Comparison of ENCODE assay signal across 9 cellular contexts in genomic region chr19:3224346-3225325, GRCh38. TPM values are rescaled to one million over a fixed set of nuclear protein-coding genes. Genes with fewer than 3 reads are reported as not detected.
DNase-seq lines count a peak whose midpoint lies in the region; ATAC-seq and TF ChIP-seq lines count a peak whose summit lies in the region.
"Had no signal": no experiment of that assay in that cellular context is flagged by ENCODE, and none has a peak within 500 bp of the region (broad histone marks: within the 10 kb centered on the region; RNA-seq: fewer than 3 reads in every experiment).

Gene CELF5, plus strand, starts transcription at chr19:3224661. Its CDS starts 79 bp downstream, at chr19:3224740.

- intact Hi-C loops in sciatic nerve (cut with DNase I) = no loop called here

- no peaks in the 10 kb centered on the region for H3K36me3 Mint-ChIP-seq in chondrocyte (ENCODE audit: low read depth)
- H3K36me3 Mint-ChIP-seq: IgD-negative memory B cell had no signal

- TF ChIP-seq CTCF in LNCAP (IDR thresholded peaks at IDR 0.05) = peak; percentile 87
- TF ChIP-seq CTCF in chondrocyte (IDR thresholded peaks at IDR 0.05) = peak; percentile 78

- no peaks in the 10 kb centered on the region for H3K9me3 Mint-ChIP-seq in chondrocyte (ENCODE audit: low read depth)
- H3K9me3 Mint-ChIP-seq: IgD-negative memory B cell had no signal

- peak; percentile 37 for DNase-seq in COR-L47 (lab: John Stamatoyannopoulos, UW)
- peak; percentile 66 for DNase-seq in activated CD4-positive, CD25-positive, alpha-beta regulatory T cell treated with anti-CD3 and anti-CD28 coated beads, Interleukin-2, amount 50 U/mL, for 72 hours
- DNase-seq in chondrocyte (ENCODE audit: low spot score) = no peak
- DNase-seq in medulla oblongata (ENCODE audit: extremely low spot score) = peak; percentile 33
- peak; percentile 44 for DNase-seq in stimulated activated CD8-positive, alpha-beta memory T cell treated with anti-CD3 and anti-CD28 coated beads, Interleukin-4, amount 100 ng/mL, for 24 hours (ENCODE audit: low read depth)
- DNase-seq in sciatic nerve (ENCODE audit: low spot score) = no peak

- peaks cover 27% of the 10 kb centered on the region for H3K27me3 Mint-ChIP-seq in chondrocyte (ENCODE audit: low read depth)

- no peaks in the 10 kb centered on the region for H3K4me1 Mint-ChIP-seq in chondrocyte (ENCODE audit: low read depth)

- no peak within 1 kb of the TSS for H3K27ac Mint-ChIP-seq in chondrocyte (ENCODE audit: unreplicated experiment)
- H3K27ac Mint-ChIP-seq: IgD-negative memory B cell had no signal

- H3K4me3 Mint-ChIP-seq in chondrocyte (ENCODE audit: unreplicated experiment) = no peak within 1 kb of the TSS

- ATAC-seq in sciatic nerve = no peak
- no peak for ATAC-seq in HG02759 (IDR thresholded peaks at IDR 0.05; ENCODE audit: unreplicated experiment)

RNA-seq across cellular contexts. Expression of gene CELF5, which starts in this region (rescaled TPM):
- 0.22 to 0.31 TPM in 2 of 3 replicates, not detected in the other for total RNA-seq in chondrocyte
- total RNA-seq in sciatic nerve = 0.18 TPM

Comparison
In these comparisons a context has a peak if more than half of its experiments do, and no peak if none do; other contexts are left out.
1. DNase-seq: peak in COR-L47 (single experiment), activated CD4-positive, CD25-positive, alpha-beta regulatory T cell treated with anti-CD3 and anti-CD28 coated beads, Interleukin-2, amount 50 U/mL, for 72 hours (single experiment), medulla oblongata (single experiment) and stimulated activated CD8-positive, alpha-beta memory T cell treated with anti-CD3 and anti-CD28 coated beads, Interleukin-4, amount 100 ng/mL, for 24 hours (single experiment); none in chondrocyte (single experiment) and sciatic nerve (single experiment).